Comparison of ENCODE assay signal across 15 cellular contexts in genomic region chr9:104788251-104788650, GRCh38. TPM values are rescaled to one million over a fixed set of nuclear protein-coding genes. Genes with fewer than 3 reads are reported as not detected.
DNase-seq lines count a peak whose midpoint lies in the region; TF ChIP-seq lines count a peak whose summit lies in the region.
"Had no signal": no experiment of that assay in that cellular context is flagged by ENCODE, and none has a peak within 500 bp of the region (broad histone marks: within the 10 kb centered on the region; RNA-seq: fewer than 3 reads in every experiment).

No MANE protein-coding gene starts in this region.

- no peak overlapping the region for H3K4me3 ChIP-seq in cardiac muscle cell
- no peak overlapping the region for H3K4me3 ChIP-seq in left ventricle myocardium inferior
- H3K4me3 ChIP-seq: BLaER1 treated with 17β-estradiol and CSF1 and Interleukin-3, amounts not matched to agents 10 nM and 100 nM; GM23338 had no signal

- H3K9me3 Mint-ChIP-seq in neural crest cell: no peaks in the 10 kb centered on the region
- H3K9me3 Mint-ChIP-seq: CD4-positive, CD25-positive, alpha-beta regulatory T cell; GM23338; H9; IgD-negative memory B cell had no signal

- peak overlapping the region; percentile 86 for H3K27ac ChIP-seq in cardiac muscle cell
- no peak overlapping the region for H3K27ac ChIP-seq in left ventricle myocardium inferior (replicated peaks)

- in situ Hi-C loops in GM13977 (cut with MboI; ENCODE audit: low pct_unique_long_range_greater_than_20kb, low sequenced_read_pairs, unreplicated experiment): no loop called here

- H3K36me3 Mint-ChIP-seq in neural crest cell (ENCODE audit: low read depth): no peaks in the 10 kb centered on the region

- H3K36me3 ChIP-seq in cardiac muscle cell (peaks cover 46% of the 10 kb centered on the region), left ventricle myocardium inferior (peaks cover 99% of the 10 kb centered on the region)

- H3K9me3 ChIP-seq in cardiac muscle cell (ENCODE audit: low read depth) (no peaks in the 10 kb centered on the region), left ventricle myocardium inferior (replicated peaks) (no peaks in the 10 kb centered on the region)
- H3K9me3 ChIP-seq: BLaER1 treated with 17β-estradiol and CSF1 and Interleukin-3, amounts not matched to agents 10 nM and 100 nM had no signal

- no peak for TF ChIP-seq CTCF in cardiac muscle cell (IDR thresholded peaks at IDR 0.05; ENCODE audit: low read depth, low read length)
- no peak for TF ChIP-seq CTCF in left ventricle myocardium inferior (IDR thresholded peaks at IDR 0.05; ENCODE audit: borderline replicate concordance)
- no peak for TF ChIP-seq CTCF in neural crest cell (conservative IDR thresholded peaks at IDR 0.05)
- no peak for TF ChIP-seq CTCF in GM13977 (IDR thresholded peaks at IDR 0.05; ENCODE audit: extremely low read depth, insufficient read depth, missing control alignments)

- DNase-seq in cardiac muscle cell (ENCODE audit: low read depth in 1 of 2, low spot score in 1 of 2): no peak
- no peak for DNase-seq in left ventricle myocardium inferior
- DNase-seq in cerebellar cortex (ENCODE audit: low spot score): peak; percentile 71
- DNase-seq in neural crest cell (ENCODE audit: low read depth, low spot score): no peak
- DNase-seq in GM13977 (ENCODE audit: low spot score): no peak
- DNase-seq in NCI-H748 (lab: John Stamatoyannopoulos, UW; ENCODE audit: unreplicated experiment): no peak
- no peak for DNase-seq in MV-4-11 (lab: John Stamatoyannopoulos, UW)
- DNase-seq: ACHN; CD4-positive, CD25-positive, alpha-beta regulatory T cell; DMS79; H9 had no signal

- H3K4me1 Mint-ChIP-seq in neural crest cell: no peaks in the 10 kb centered on the region
- H3K4me1 Mint-ChIP-seq: CD4-positive, CD25-positive, alpha-beta regulatory T cell; GM23338; H9 had no signal

- H3K27me3 Mint-ChIP-seq in neural crest cell (ENCODE audit: low read depth): no peaks in the 10 kb centered on the region
- H3K27me3 Mint-ChIP-seq: CD4-positive, CD25-positive, alpha-beta regulatory T cell; IgD-negative memory B cell had no signal

- H3K4me3 Mint-ChIP-seq in neural crest cell: no peak overlapping the region
- H3K4me3 Mint-ChIP-seq: CD4-positive, CD25-positive, alpha-beta regulatory T cell; GM23338; H9; IgD-negative memory B cell had no signal

- peaks cover 22% of the 10 kb centered on the region for H3K4me1 ChIP-seq in cardiac muscle cell (ENCODE audit: low read depth)
- peaks cover 21% of the 10 kb centered on the region for H3K4me1 ChIP-seq in left ventricle myocardium inferior

- intact Hi-C loops in left ventricle myocardium inferior (cut with micrococcal nuclease): no loop called here

- H3K27ac Mint-ChIP-seq in neural crest cell (ENCODE audit: unreplicated experiment): peak overlapping the region; percentile 87
- H3K27ac Mint-ChIP-seq: CD4-positive, CD25-positive, alpha-beta regulatory T cell; GM23338; IgD-negative memory B cell had no signal

- H3K27me3 ChIP-seq in cardiac muscle cell (no peaks in the 10 kb centered on the region), left ventricle myocardium inferior (ENCODE audit: low read depth) (no peaks in the 10 kb centered on the region)
- H3K27me3 ChIP-seq: BLaER1 treated with 17β-estradiol and CSF1 and Interleukin-3, amounts not matched to agents 10 nM and 100 nM had no signal

RNA-seq across cellular contexts. Expression of gene NIPSNAP3B, which starts 24.3 kb away (rescaled TPM):
- total RNA-seq in cardiac muscle cell: 10.9 and 16.0 TPM in 2 replicates
- polyA plus RNA-seq in cardiac muscle cell: 17.7 and 43.6 TPM in 2 replicates
- 34.0 TPM for total RNA-seq in left ventricle myocardium inferior
- 3.8 TPM in 2 replicates for total RNA-seq in neural crest cell
- total RNA-seq: A172 had no signal

RNA-seq across cellular contexts. Expression of gene NIPSNAP3A, which starts 40.8 kb away (rescaled TPM):
- total RNA-seq in cardiac muscle cell (61.7 and 78.0 TPM in 2 replicates), left ventricle myocardium inferior (25.3 TPM), neural crest cell (14.6 and 14.9 TPM in 2 replicates)
- 187 and 193 TPM in 2 replicates for polyA plus RNA-seq in cardiac muscle cell
